ENCODE assay signal across 8 cellular contexts in genomic region chr10:49538381-49539319, GRCh38. TPM values are rescaled to one million over a fixed set of nuclear protein-coding genes. Genes with fewer than 3 reads are reported as not detected.
DNase-seq lines count a peak whose midpoint lies in the region; ATAC-seq and TF ChIP-seq lines count a peak whose summit lies in the region.

ERCC6 (minus strand) TSS chr10:49539121.

- peaks cover 45% of the 10 kb centered on the region for H3K79me2 ChIP-seq in hepatocyte

- H3K4me3 ChIP-seq in hepatocyte (peak within 1 kb of the TSS; percentile 61), aorta (ENCODE audit: low read length in 2 of 2) (peak within 1 kb of the TSS; percentile 54 to 80)

- H3K36me3 ChIP-seq in hepatocyte (replicated peaks; ENCODE audit: insufficient read depth, low read depth): no peaks in the 10 kb centered on the region
- no peaks in the 10 kb centered on the region for H3K36me3 ChIP-seq in aorta (ENCODE audit: control insufficient read depth in 1 of 2, insufficient read depth in 2 of 2, low read length in 1 of 2)

- TF ChIP-seq CTCF in hepatocyte (IDR thresholded peaks at IDR 0.05; ENCODE audit: poor library complexity): no peak

- intact Hi-C loops in aorta (cut with DNase I): no loop called here

- ATAC-seq in GM18511 (IDR thresholded peaks at IDR 0.05; ENCODE audit: unreplicated experiment) (peak; percentile 82), HG03025 (IDR thresholded peaks at IDR 0.05; ENCODE audit: low FRiP score, unreplicated experiment) (peak; percentile 84), aorta (ENCODE audit: low FRiP score) (peak; percentile 99)

- peaks cover 5% of the 10 kb centered on the region for H3K27me3 ChIP-seq in hepatocyte
- H3K27me3 ChIP-seq in aorta (ENCODE audit: control insufficient read depth in 1 of 2, insufficient read depth in 2 of 2, low read length in 1 of 2): no peaks in the 10 kb centered on the region

- WGBS in hepatocyte (ENCODE audit: low lambda C conversion rate, missing lambda C conversion rate): 2% methylated on average over 68 of the region's 75 CpGs
- WGBS in aorta, 2 donors: 1% methylated on average over 75 of the region's 75 CpGs

- DNase-seq in NCI-H2029 treated with DMSO at 0.1 percent for 48 hours (lab: John Stamatoyannopoulos, UW) (peak; percentile 40), T-helper 9 cell (peak; percentile 92), astrocyte of the hippocampus (ENCODE audit: low read depth, low spot score) (peak; percentile 99), hepatocyte (ENCODE audit: low spot score) (peak; percentile 99), renal cortical epithelial cell (ENCODE audit: low read depth) (peak; percentile 93), aorta (peak; percentile 99)

- no peaks in the 10 kb centered on the region for H3K9me2 ChIP-seq in hepatocyte (replicated peaks; ENCODE audit: insufficient read depth)

- H3K9me3 ChIP-seq in hepatocyte (ENCODE audit: low read depth) (no peaks in the 10 kb centered on the region), aorta (ENCODE audit: control insufficient read depth, low read length) (no peaks in the 10 kb centered on the region)

- H3K4me1 ChIP-seq in hepatocyte (ENCODE audit: insufficient read depth): peaks cover 16% of the 10 kb centered on the region
- peaks cover 0 to 3% of the 10 kb centered on the region in 2 donors for H3K4me1 ChIP-seq in aorta (ENCODE audit: control insufficient read depth in 1 of 2, insufficient read depth in 2 of 2, low read length in 2 of 2)

- peak within 1 kb of the TSS; percentile 87 for H3K4me2 ChIP-seq in hepatocyte

- H3K27ac ChIP-seq in hepatocyte (peak within 1 kb of the TSS; percentile 89), aorta (ENCODE audit: low read depth in 1 of 2, low read length in 2 of 2) (peak within 1 kb of the TSS in 1 of 2 donors; percentile 74)

- peak within 1 kb of the TSS; percentile 89 for H2AFZ ChIP-seq in hepatocyte

- H4K20me1 ChIP-seq in hepatocyte (ENCODE audit: insufficient read depth, poor library complexity, severe bottlenecking): peaks cover 9% of the 10 kb centered on the region

RNA-seq across cellular contexts. Expression of gene ERCC6, which starts in this region (rescaled TPM):
- 15.6 and 16.5 TPM in 2 replicates for total RNA-seq in hepatocyte
- 6.9 and 7.3 TPM in 2 replicates for polyA plus RNA-seq in hepatocyte
- 9.7 and 24.3 TPM in 2 replicates for total RNA-seq in renal cortical epithelial cell
- 10 to 100 TPM; 36.2 to 48.4 TPM for total RNA-seq in aorta
- 10 to 100 TPM in 1 of 2 donors, 1 to 10 TPM in 1; 8.5 to 16.0 TPM for polyA plus RNA-seq in aorta

Comparison
In these comparisons a context has a peak if more than half of its experiments do, and no peak if none do; other contexts are left out.
1. DNase-seq: peak in every context shown above with its lines; median percentile 99 in astrocyte of the hippocampus; 99 in hepatocyte; 99 in aorta; 93 in renal cortical epithelial cell; 92 in T-helper 9 cell; 40 in NCI-H2029 treated with DMSO at 0.1 percent for 48 hours.